14 cellular contexts compared by ENCODE assay signal in the genomic region with DNA sequence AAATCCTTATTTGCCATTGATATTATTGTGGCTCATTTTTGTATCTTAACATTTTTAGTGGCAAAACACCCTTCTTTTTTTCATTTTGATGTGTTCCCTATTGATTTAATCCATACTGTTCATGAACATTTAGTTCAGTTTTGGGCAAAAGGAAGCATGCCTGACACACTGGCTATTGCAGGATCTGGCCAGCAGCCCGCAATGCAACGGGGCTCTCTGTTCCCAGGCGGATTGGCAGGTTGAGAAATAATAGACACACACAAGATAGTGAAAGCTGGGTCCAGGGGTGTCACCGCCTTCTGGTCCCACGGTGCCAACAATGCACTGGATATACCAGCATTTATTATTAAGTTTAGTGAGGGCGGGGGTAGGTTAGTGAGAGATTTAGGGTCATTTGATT. TPM values are rescaled to one million over a fixed set of nuclear protein-coding genes. Genes with fewer than 3 reads are reported as not detected.
"Had no signal": no experiment of that assay in that cellular context is flagged by ENCODE, and none has a peak within 500 bp of the region (broad histone marks: within the 10 kb centered on the region; RNA-seq: fewer than 3 reads in every experiment).

No MANE protein-coding gene starts in this region.

RNA-seq across cellular contexts. Expression of gene STBD1, which starts 24.9 kb away (rescaled TPM):
- total RNA-seq: activated naive CD4-positive, alpha-beta T cell treated with anti-CD3 and anti-CD28 coated beads for 36 hours had no signal

RNA-seq across cellular contexts. Expression of gene FAM47E, which starts 30.1 kb away (rescaled TPM):
- total RNA-seq: activated B cell treated with CpG ODN at 0.5 μM for 24 hours; activated CD4-positive, alpha-beta memory T cell treated with anti-CD3 and anti-CD28 coated beads for 36 hours; activated CD4-positive, alpha-beta T cell treated with anti-CD3 and anti-CD28 coated beads, Interleukin-2, amount 10 ng/mL, durations not matched to agents 24 days and 14 days; activated CD8-positive, alpha-beta memory T cell treated with anti-CD3 and anti-CD28 coated beads for 36 hours; activated CD8-positive, alpha-beta T cell treated with anti-CD3 and anti-CD28 coated beads for 36 hours; activated naive CD4-positive, alpha-beta T cell treated with anti-CD3 and anti-CD28 coated beads for 36 hours; activated naive CD4-positive, alpha-beta T cell treated with anti-CD3 and anti-CD28 coated beads, Interleukin-2, amount 50 U/mL, for 72 hours; activated naive CD8-positive, alpha-beta T cell treated with anti-CD3 and anti-CD28 coated beads for 36 hours; activated T-cell treated with anti-CD3 and anti-CD28 coated beads, Interleukin-2, amount 50 U/mL, for 4 hours; activated T-cell treated with anti-CD3 and anti-CD28 coated beads, Interleukin-2, amount 50 U/mL, for 72 hours; activated T-helper 1 cell treated with anti-CD3 and anti-CD28 coated beads, Interleukin-12 subunit alpha, Interleukin-12 subunit beta, Interleukin-2, Interleukin-4 antibody, amounts not matched to agents 30 ng/mL and 10 ng/mL and 1 ng/mL, durations not matched to agents 14 hours and 24 hours and 36 hours; activated T-helper 17 cell treated with anti-CD3 and anti-CD28 coated beads, Interleukin-2, amount 50 U/mL, for 72 hours; T-helper 1 cell treated with Interleukin-12 subunit alpha and Interleukin-12 subunit beta and Interleukin-4 antibody, amounts not matched to agents 30 ng/mL and 1 ng/mL, for 36 hours; T-helper 2 cell treated with Interferon-gamma antibody and Interleukin-4, amounts not matched to agents 100 ng/mL and 5 ng/mL, for 36 hours had no signal
